ENCODE assay signal across 6 cellular contexts in the genomic region with DNA sequence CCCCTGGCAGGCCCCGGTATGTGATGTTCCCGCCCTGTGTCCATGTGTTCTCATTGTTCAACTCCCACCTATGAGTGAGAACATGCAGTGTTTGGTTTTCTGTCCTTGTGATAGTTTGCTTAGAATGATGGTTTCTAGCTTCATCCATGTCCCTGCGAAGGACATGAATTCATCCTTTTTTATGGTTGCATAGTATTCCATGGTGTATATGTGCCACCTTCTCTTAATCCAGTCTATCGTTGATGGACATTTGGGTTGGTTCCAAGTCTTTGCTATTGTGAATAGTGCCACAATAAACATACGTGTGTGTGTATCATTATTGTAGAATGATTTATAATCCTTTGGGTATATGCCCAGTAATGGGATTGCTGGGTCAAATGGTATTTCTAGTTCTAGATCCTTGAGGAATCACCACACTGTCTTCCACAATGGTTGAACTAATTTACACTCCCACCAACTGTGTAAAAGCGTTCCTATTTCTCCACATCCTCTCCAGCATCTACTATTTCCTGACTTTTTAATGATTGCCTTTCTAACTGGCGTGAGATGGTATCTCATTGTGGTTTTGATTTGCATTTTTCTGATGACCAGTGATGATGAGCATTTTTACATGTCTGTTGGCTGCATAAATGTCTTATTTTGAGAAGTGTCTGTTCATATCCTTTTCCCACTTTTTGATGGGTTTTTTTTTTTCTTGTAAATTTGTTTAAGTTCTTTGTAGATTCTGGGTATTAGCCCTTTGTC. TPM values are rescaled to one million over a fixed set of nuclear protein-coding genes. Genes with fewer than 3 reads are reported as not detected.
"Had no signal": no experiment of that assay in that cellular context is flagged by ENCODE, and none has a peak within 500 bp of the region (broad histone marks: within the 10 kb centered on the region; RNA-seq: fewer than 3 reads in every experiment).

No MANE protein-coding gene starts in this region.

RNA-seq across cellular contexts. Expression of a gene that starts 32.5 kb away (rescaled TPM):
- total RNA-seq: activated naive CD4-positive, alpha-beta T cell treated with anti-CD3 and anti-CD28 coated beads for 36 hours; activated naive CD8-positive, alpha-beta T cell treated with anti-CD3 and anti-CD28 coated beads, Interleukin-2, amount 10 ng/mL, durations not matched to agents 7 days and 5 days had no signal

RNA-seq across cellular contexts. Expression of a gene that starts 37.3 kb away (rescaled TPM):
- total RNA-seq: bronchial epithelial cell, cardiac muscle cell, cerebellum, chondrocyte had no signal
- polyA plus RNA-seq: cardiac muscle cell had no signal
